In genomic region chr11:35171226-35171625, GRCh38 we compare ENCODE assay signal across 18 cellular contexts. TPM values are rescaled to one million over a fixed set of nuclear protein-coding genes. Genes with fewer than 3 reads are reported as not detected.
A peak's percentile ranks its signal among the peaks of the same experiment; 100 is the strongest.
DNase-seq lines count a peak whose midpoint lies in the region; ATAC-seq, FAIRE-seq and TF ChIP-seq lines count a peak whose summit lies in the region.
"Had no signal": no experiment of that assay in that cellular context is flagged by ENCODE, and none has a peak within 500 bp of the region (broad histone marks: within the 10 kb centered on the region; RNA-seq: fewer than 3 reads in every experiment).

No MANE protein-coding gene starts in this region.

- peak overlapping the region in 2 of 3 donors; percentile 28 to 69 for H3K4me3 Mint-ChIP-seq in T-cell
- H3K4me3 Mint-ChIP-seq: GM23338 had no signal

- no peak for ATAC-seq in T-cell (replicated peaks in 1 of 4)
- no peak for ATAC-seq in gastroesophageal sphincter
- no peak for ATAC-seq in GM21528 (IDR thresholded peaks at IDR 0.05; ENCODE audit: low FRiP score, unreplicated experiment)
- ATAC-seq: GM23338; mucosa of descending colon; PC-3; stimulated activated naive CD8-positive, alpha-beta T cell treated with anti-CD3 and anti-CD28 coated beads, Interleukin-15, amount 100 ng/mL, for 72 hours had no signal

- H3K4me3 ChIP-seq in gastroesophageal sphincter (no peak overlapping the region), thymus (ENCODE audit: low read length) (no peak overlapping the region)
- H3K4me3 ChIP-seq: GM23338, mucosa of descending colon had no signal

- CTCF ChIA-PET in T-cell (lab: Charles Lee), result interaction anchor here in 1 of 2 donors (0.9 kb wide), 1 partner anchor 22 kb away, joined by 3 read pairs; no protein-coding TSS in a partner anchor

- peaks cover 66% of the 10 kb centered on the region for H3K36me3 Mint-ChIP-seq in T-cell

- TF ChIP-seq POLR2A in GM12892 (IDR thresholded peaks at IDR 0.05; ENCODE audit: low read depth, low read length) (no peak), gastroesophageal sphincter (IDR thresholded peaks at IDR 0.05) (no peak)

- H3K27ac ChIP-seq in gastroesophageal sphincter, result peak overlapping the region in 3 of 4 donors; percentile 55 to 79 (median 77)
- peak overlapping the region; percentile 47 for H3K27ac ChIP-seq in thymus (ENCODE audit: low read depth)
- H3K27ac ChIP-seq: C4-2B, parathyroid adenoma had no signal

- DNase-seq in GM12892 (ENCODE audit: insufficient read length), result no peak
- DNase-seq in T-cell, result no peak
- DNase-seq in hippocampal formation (lab: John Stamatoyannopoulos, UW), result no peak
- no peak for DNase-seq in NCI-H1105 (lab: John Stamatoyannopoulos, UW)
- DNase-seq: activated gamma-delta T cell; hypothalamus; mucosa of descending colon; NCI-H2081 treated with DMSO at 0.1 percent for 48 hours; NCI-H526 treated with DMSO at 0.1 percent for 48 hours; PC-3; small intestine; stimulated activated naive CD8-positive, alpha-beta T cell treated with anti-CD3 and anti-CD28 coated beads, Interleukin-15, amount 100 ng/mL, for 72 hours had no signal

- peaks cover 60 to 81% (median 65%) of the 10 kb centered on the region in 3 donors for H3K4me1 ChIP-seq in gastroesophageal sphincter
- H3K4me1 ChIP-seq in thymus (ENCODE audit: control insufficient read depth, insufficient read depth, low read length), result peaks cover 41% of the 10 kb centered on the region

- peak; percentile 77 for FAIRE-seq in GM12892 (lab: Jason Lieb, UNC)
- FAIRE-seq: small intestine had no signal

- H3K27me3 Mint-ChIP-seq in T-cell, result no peaks in the 10 kb centered on the region
- H3K27me3 Mint-ChIP-seq: stimulated activated naive CD8-positive, alpha-beta T cell treated with anti-CD3 and anti-CD28 coated beads, Interleukin-15, amount 100 ng/mL, for 72 hours had no signal

- POLR2A ChIA-PET in T-cell (lab: Charles Lee), result interaction anchor here (0.6 to 1.7 kb wide), 8 partner anchors 11 to 105 kb away, joined by 3 to 9 read pairs (median 4); no protein-coding TSS in a partner anchor

- WGBS in gastroesophageal sphincter (ENCODE audit: low coverage in 1 of 2), 2 donors, result 80 to 90% methylated on average over 1 of the region's 1 CpG
- 92% methylated on average over 1 of the region's 1 CpG for WGBS in thymus

- H3K36me3 ChIP-seq in gastroesophageal sphincter (no peaks in the 10 kb centered on the region), thymus (ENCODE audit: control insufficient read depth, insufficient read depth) (no peaks in the 10 kb centered on the region)

- H3K9me3 Mint-ChIP-seq in T-cell, result peaks cover 0 to 3% (median 0%) of the 10 kb centered on the region in 3 donors
- H3K9me3 Mint-ChIP-seq: GM23338; stimulated activated naive CD8-positive, alpha-beta T cell treated with anti-CD3 and anti-CD28 coated beads, Interleukin-15, amount 100 ng/mL, for 72 hours had no signal

- peaks cover 95 to 97% (median 96%) of the 10 kb centered on the region in 3 donors for H3K4me1 Mint-ChIP-seq in T-cell

- H3K27ac Mint-ChIP-seq in T-cell, result peak overlapping the region; percentile 100
- H3K27ac Mint-ChIP-seq: GM23338; stimulated activated naive CD8-positive, alpha-beta T cell treated with anti-CD3 and anti-CD28 coated beads, Interleukin-15, amount 100 ng/mL, for 72 hours had no signal

- H3K27me3 ChIP-seq in gastroesophageal sphincter (no peaks in the 10 kb centered on the region), thymus (ENCODE audit: control insufficient read depth, insufficient read depth) (no peaks in the 10 kb centered on the region)

- no peaks in the 10 kb centered on the region for H3K9me3 ChIP-seq in gastroesophageal sphincter
- no peaks in the 10 kb centered on the region for H3K9me3 ChIP-seq in thymus (ENCODE audit: control insufficient read depth)
- H3K9me3 ChIP-seq: mucosa of descending colon had no signal

- TF ChIP-seq CTCF in gastroesophageal sphincter (IDR thresholded peaks at IDR 0.05), result no peak

- TF ChIP-seq EP300 in gastroesophageal sphincter (IDR thresholded peaks at IDR 0.05), result no peak

RNA-seq across cellular contexts. Expression of gene CD44, which starts 32.3 kb away (rescaled TPM):
- 449 TPM for polyA plus RNA-seq in GM12892 (2012; ENCODE audit: missing spikeins)
- total RNA-seq in T-cell (1,000 to 10,000 TPM in 1 of 5 donors, 100 to 1,000 TPM in 4; 732 to 1,108 (median 781) TPM), gastroesophageal sphincter (100 to 1,000 TPM; 211 to 319 (median 266) TPM)
- 78.7 TPM for polyA plus RNA-seq in thymus
